In the genomic region with DNA sequence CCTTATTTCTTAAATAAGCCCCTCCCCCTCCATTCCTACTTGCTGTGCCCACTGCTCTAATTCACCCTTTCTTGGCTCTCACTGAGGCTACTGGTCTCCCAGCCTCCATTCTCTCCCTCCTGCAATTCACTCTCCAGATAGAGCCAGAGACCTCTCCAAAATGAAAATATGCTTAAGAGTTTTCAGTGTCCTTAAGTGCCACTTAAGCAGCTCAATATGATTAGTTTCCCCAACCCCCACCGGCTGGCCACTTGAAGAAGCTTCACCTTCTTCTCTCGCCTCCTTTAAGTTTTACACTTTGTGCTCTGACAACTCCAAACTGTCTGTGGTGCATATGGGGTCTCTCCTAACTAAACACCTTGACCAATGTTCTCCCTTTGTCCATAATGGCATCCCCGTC, we compare ENCODE assay signal across 23 cellular contexts.
"Had no signal": no experiment of that assay in that cellular context is flagged by ENCODE, and none has a peak within 500 bp of the region (broad histone marks: within the 10 kb centered on the region; RNA-seq: fewer than 3 reads in every experiment).

No MANE protein-coding gene starts in this region.

- H3K4me3 ChIP-seq: PC-9 had no signal

- H3K4me3 Mint-ChIP-seq: activated CD4-positive, alpha-beta T cell treated with anti-CD3 and anti-CD28 coated beads, Interleukin-2, amount 10 ng/mL, durations not matched to agents 24 days and 14 days; activated naive CD4-positive, alpha-beta T cell treated with anti-CD3 and anti-CD28 coated beads for 36 hours; activated naive CD8-positive, alpha-beta T cell; activated T-cell treated with anti-CD3 and anti-CD28 coated beads, Interleukin-2, amount 50 U/mL, for 4 hours; brain; central memory CD8-positive, alpha-beta T cell; T-helper 1 cell treated with Interleukin-12 subunit alpha and Interleukin-12 subunit beta and Interleukin-4 antibody, amounts not matched to agents 30 μg/mL and 1 μg/mL, for 36 hours; WTC11 had no signal

- ATAC-seq: activated T-cell treated with anti-CD3 and anti-CD28 coated beads, Interleukin-2, amount 50 U/mL, for 4 hours; WTC11 had no signal

- H3K4me1 Mint-ChIP-seq: brain had no signal

- H3K9me3 Mint-ChIP-seq: activated CD4-positive, alpha-beta T cell treated with anti-CD3 and anti-CD28 coated beads, Interleukin-2, amount 10 ng/mL, durations not matched to agents 24 days and 14 days; activated naive CD4-positive, alpha-beta T cell treated with anti-CD3 and anti-CD28 coated beads for 36 hours; activated T-cell treated with anti-CD3 and anti-CD28 coated beads, Interleukin-2, amount 50 U/mL, for 4 hours; brain; T-helper 1 cell treated with Interleukin-12 subunit alpha and Interleukin-12 subunit beta and Interleukin-4 antibody, amounts not matched to agents 30 μg/mL and 1 μg/mL, for 36 hours had no signal

- DNase-seq: activated CD4-positive, alpha-beta T cell treated with anti-CD3 and anti-CD28 coated beads for 1 hour; activated CD4-positive, alpha-beta T cell treated with anti-CD3 and anti-CD28 coated beads, Interleukin-2, amount 10 ng/mL, durations not matched to agents 24 days and 14 days; activated CD4-positive, alpha-beta T cell treated with anti-CD3 and anti-CD28 coated beads, Interleukin-2, amount 50 U/mL, for 48 hours; activated CD8-positive, alpha-beta memory T cell treated with anti-CD3 and anti-CD28 coated beads for 24 hours; activated gamma-delta T cell; activated naive CD4-positive, alpha-beta T cell treated with anti-CD3 and anti-CD28 coated beads for 36 hours; activated T-cell treated with anti-CD3 and anti-CD28 coated beads, Interleukin-2, amount 50 U/mL, for 4 hours; amygdala; NCI-H1092; NCI-H1417; NCI-H1694; NCI-H2029 treated with DMSO at 0.1 percent for 48 hours; NCI-H446; NCI-H526; PC-9; SHP77 treated with DMSO at 0.1 percent for 48 hours had no signal

- FAIRE-seq: astrocyte had no signal

- H3K27me3 Mint-ChIP-seq: activated CD4-positive, alpha-beta T cell treated with anti-CD3 and anti-CD28 coated beads, Interleukin-2, amount 10 ng/mL, durations not matched to agents 24 days and 14 days; activated naive CD8-positive, alpha-beta T cell; brain; central memory CD8-positive, alpha-beta T cell had no signal

- H3K27ac ChIP-seq: KMS-11, PC-9 had no signal

- H3K27ac Mint-ChIP-seq: activated CD4-positive, alpha-beta T cell treated with anti-CD3 and anti-CD28 coated beads, Interleukin-2, amount 10 ng/mL, durations not matched to agents 24 days and 14 days; activated naive CD4-positive, alpha-beta T cell treated with anti-CD3 and anti-CD28 coated beads for 36 hours; activated naive CD8-positive, alpha-beta T cell; T-helper 1 cell treated with Interleukin-12 subunit alpha and Interleukin-12 subunit beta and Interleukin-4 antibody, amounts not matched to agents 30 μg/mL and 1 μg/mL, for 36 hours; WTC11 had no signal
